Comparison of ENCODE assay signal across 13 cellular contexts in the genomic region with DNA sequence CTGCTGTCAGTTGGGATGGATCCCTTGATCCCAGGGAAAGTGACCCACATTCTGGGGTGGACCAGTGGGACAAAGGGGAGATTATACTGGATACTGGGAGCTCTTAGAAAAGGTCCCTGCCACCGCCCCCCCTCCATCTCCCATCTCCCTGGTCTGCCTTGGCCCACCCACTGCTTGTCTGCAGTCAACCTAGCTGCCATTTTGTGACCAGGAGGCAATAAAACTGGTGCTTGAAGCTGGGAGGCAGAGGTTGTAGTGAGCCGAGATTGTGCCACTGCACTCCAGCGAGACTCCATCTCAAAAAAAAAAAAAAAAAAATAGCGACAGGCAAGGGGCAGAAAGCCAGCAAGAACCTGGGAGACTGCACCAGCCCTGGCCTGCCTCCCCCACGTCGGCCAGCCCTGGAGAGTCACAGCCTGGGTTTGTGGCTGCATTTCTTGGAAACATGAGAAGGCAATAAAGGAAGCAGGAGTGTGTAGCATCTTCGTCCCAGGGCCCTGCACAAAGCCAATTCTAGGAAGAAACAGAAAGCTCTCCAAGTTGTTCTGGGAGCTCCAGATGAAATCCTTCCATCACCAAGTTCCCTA.
A peak's percentile ranks its signal among the peaks of the same experiment; 100 is the strongest.
DNase-seq lines count a peak whose midpoint lies in the region; ATAC-seq lines count a peak whose summit lies in the region.
"Had no signal": no experiment of that assay in that cellular context is flagged by ENCODE, and none has a peak within 500 bp of the region (broad histone marks: within the 10 kb centered on the region; RNA-seq: fewer than 3 reads in every experiment).

No MANE protein-coding gene starts in this region.

- ATAC-seq in stimulated activated effector memory CD8-positive, alpha-beta T cell treated with anti-CD3 and anti-CD28 coated beads, Interleukin-12 subunit alpha, Interleukin-12 subunit beta, amount 100 ng/mL, for 72 hours: no peak
- no peak for ATAC-seq in GM19351 (IDR thresholded peaks at IDR 0.05; ENCODE audit: unreplicated experiment)
- no peak for ATAC-seq in GM19397 (IDR thresholded peaks at IDR 0.05; ENCODE audit: unreplicated experiment)

- peaks cover 41% of the 10 kb centered on the region for H3K36me3 Mint-ChIP-seq in activated T-cell treated with anti-CD3 and anti-CD28 coated beads, Interleukin-2, amount 50 U/mL, for 24 hours (ENCODE audit: low read depth)
- peaks cover 56% of the 10 kb centered on the region for H3K36me3 Mint-ChIP-seq in stimulated activated effector memory CD8-positive, alpha-beta T cell treated with anti-CD3 and anti-CD28 coated beads, Interleukin-12 subunit alpha, Interleukin-12 subunit beta, amount 100 ng/mL, for 72 hours

- no peaks in the 10 kb centered on the region for H3K27me3 Mint-ChIP-seq in activated T-cell treated with anti-CD3 and anti-CD28 coated beads, Interleukin-2, amount 50 U/mL, for 24 hours

- peak overlapping the region; percentile 57 for H3K27ac Mint-ChIP-seq in activated T-cell treated with anti-CD3 and anti-CD28 coated beads, Interleukin-2, amount 50 U/mL, for 24 hours
- H3K27ac Mint-ChIP-seq in stimulated activated effector memory CD8-positive, alpha-beta T cell treated with anti-CD3 and anti-CD28 coated beads, Interleukin-12 subunit alpha, Interleukin-12 subunit beta, amount 100 ng/mL, for 72 hours: peak overlapping the region; percentile 79

- DNase-seq in activated T-cell treated with anti-CD3 and anti-CD28 coated beads, Interleukin-2, amount 50 U/mL, for 24 hours: no peak
- no peak for DNase-seq in activated T-cell treated with anti-CD3 and anti-CD28 coated beads, Interleukin-2, amount 50 U/mL, for 1 hour
- DNase-seq in MV-4-11 (lab: John Stamatoyannopoulos, UW) (peak; percentile 80), epithelial cell of prostate (ENCODE audit: low read depth, low spot score) (no peak), DMS53 (lab: John Stamatoyannopoulos, UW) (no peak)
- DNase-seq in stimulated activated effector memory CD8-positive, alpha-beta T cell treated with anti-CD3 and anti-CD28 coated beads, Interleukin-12 subunit alpha, Interleukin-12 subunit beta, amount 100 ng/mL, for 72 hours (ENCODE audit: low spot score in 2 of 2): no peak
- DNase-seq: activated naive CD4-positive, alpha-beta T cell; DND-41; foreskin melanocyte; immature natural killer cell; NCI-H2171 had no signal

- H3K4me3 Mint-ChIP-seq in activated T-cell treated with anti-CD3 and anti-CD28 coated beads, Interleukin-2, amount 50 U/mL, for 24 hours: no peak overlapping the region
- no peak overlapping the region for H3K4me3 Mint-ChIP-seq in stimulated activated effector memory CD8-positive, alpha-beta T cell treated with anti-CD3 and anti-CD28 coated beads, Interleukin-12 subunit alpha, Interleukin-12 subunit beta, amount 100 ng/mL, for 72 hours
- H3K4me3 Mint-ChIP-seq: immature natural killer cell had no signal

- no peaks in the 10 kb centered on the region for H3K9me3 Mint-ChIP-seq in activated T-cell treated with anti-CD3 and anti-CD28 coated beads, Interleukin-2, amount 50 U/mL, for 24 hours
- H3K9me3 Mint-ChIP-seq in stimulated activated effector memory CD8-positive, alpha-beta T cell treated with anti-CD3 and anti-CD28 coated beads, Interleukin-12 subunit alpha, Interleukin-12 subunit beta, amount 100 ng/mL, for 72 hours: no peaks in the 10 kb centered on the region
- H3K9me3 Mint-ChIP-seq: immature natural killer cell had no signal

- H3K27ac ChIP-seq in epithelial cell of prostate: peak overlapping the region; percentile 53

- peaks cover 16% of the 10 kb centered on the region for H3K4me1 Mint-ChIP-seq in activated T-cell treated with anti-CD3 and anti-CD28 coated beads, Interleukin-2, amount 50 U/mL, for 24 hours (ENCODE audit: low read depth)
- peaks cover 23% of the 10 kb centered on the region for H3K4me1 Mint-ChIP-seq in stimulated activated effector memory CD8-positive, alpha-beta T cell treated with anti-CD3 and anti-CD28 coated beads, Interleukin-12 subunit alpha, Interleukin-12 subunit beta, amount 100 ng/mL, for 72 hours
